In the genomic region with DNA sequence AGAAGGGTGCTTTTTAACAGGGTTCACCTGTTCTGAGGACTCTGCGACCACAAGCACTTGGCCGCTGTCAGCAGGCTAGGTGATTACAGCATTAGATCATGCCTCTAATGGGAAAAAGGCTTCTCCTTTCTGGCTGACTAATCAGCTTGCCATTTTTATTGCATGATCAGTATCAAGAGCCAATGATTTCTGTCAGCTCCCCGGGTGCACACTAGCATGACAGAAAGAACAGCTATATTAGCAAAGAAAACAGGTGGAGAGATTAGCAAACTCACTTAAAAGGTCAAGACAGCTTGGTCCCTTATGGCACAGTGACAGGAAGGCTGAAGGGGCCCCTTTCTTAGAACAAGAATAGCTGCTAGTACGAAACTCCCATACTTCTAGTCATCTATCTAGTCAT, we compare ENCODE assay signal across 8 cellular contexts.
A peak's percentile ranks its signal among the peaks of the same experiment; 100 is the strongest.
DNase-seq lines count a peak whose midpoint lies in the region; ATAC-seq, FAIRE-seq and TF ChIP-seq lines count a peak whose summit lies in the region.

No MANE protein-coding gene starts in this region.

- DNase-seq in EL (peak; percentile 88), amniotic epithelial cell (ENCODE audit: low read depth) (peak; percentile 87), small intestine (peak; percentile 61), BE2C (no peak)
- DNase-seq in effector memory CD4-positive, alpha-beta T cell = no peak
- DNase-seq in activated effector memory CD4-positive, alpha-beta T cell treated with anti-CD3 and anti-CD28 coated beads, Interleukin-2, amount 50 U/mL, for 16 hours = no peak

- no peaks in the 10 kb centered on the region for H3K36me3 ChIP-seq in small intestine (ENCODE audit: control insufficient read depth in 2 of 2, insufficient read depth in 2 of 2, low read length in 2 of 2)
- H3K36me3 ChIP-seq in effector memory CD4-positive, alpha-beta T cell (ENCODE audit: control insufficient read depth, insufficient read depth, low read length) = no peaks in the 10 kb centered on the region
- no peaks in the 10 kb centered on the region for H3K36me3 ChIP-seq in BE2C

- H3K27me3 ChIP-seq in small intestine (ENCODE audit: control insufficient read depth in 2 of 2, insufficient read depth in 2 of 2, low read length in 2 of 2) (no peaks in the 10 kb centered on the region), BE2C (peaks cover 8% of the 10 kb centered on the region; the same call in 1 of the 2 replicates)
- H3K27me3 ChIP-seq in effector memory CD4-positive, alpha-beta T cell (replicated peaks; ENCODE audit: control insufficient read depth, insufficient read depth, low read length, poor library complexity, severe bottlenecking) = no peaks in the 10 kb centered on the region

- no peak for FAIRE-seq in small intestine (lab: Jason Lieb, UNC)

- H3K4me1 ChIP-seq in small intestine (ENCODE audit: control insufficient read depth in 2 of 2, insufficient read depth in 1 of 2, low read depth in 1 of 2, low read length in 1 of 2) (peaks cover 0 to 3% of the 10 kb centered on the region in 2 donors), BE2C (peaks cover 3% of the 10 kb centered on the region; the same call in 1 of the 2 replicates)
- H3K4me1 ChIP-seq in effector memory CD4-positive, alpha-beta T cell (ENCODE audit: control insufficient read depth, insufficient read depth, low read length, poor library complexity, severe bottlenecking) = peaks cover 7% of the 10 kb centered on the region

- peak; percentile 61 for ATAC-seq in GM19397 (IDR thresholded peaks at IDR 0.05; ENCODE audit: unreplicated experiment)
- ATAC-seq in HG03439 (IDR thresholded peaks at IDR 0.05; ENCODE audit: unreplicated experiment) = peak; percentile 56

- no peak overlapping the region for H3K4me3 ChIP-seq in small intestine (ENCODE audit: low read depth in 1 of 2, low read length in 2 of 2)
- no peak overlapping the region for H3K4me3 ChIP-seq in effector memory CD4-positive, alpha-beta T cell (ENCODE audit: insufficient read depth, low read depth, low read length, poor library complexity, severe bottlenecking)
- H3K4me3 ChIP-seq in BE2C (ENCODE audit: low read depth, low read length) = no peak overlapping the region

- no peaks in the 10 kb centered on the region for H3K9me3 ChIP-seq in small intestine (ENCODE audit: control insufficient read depth, low read depth)
- H3K9me3 ChIP-seq in effector memory CD4-positive, alpha-beta T cell (ENCODE audit: control insufficient read depth, low read length) = no peaks in the 10 kb centered on the region
- no peaks in the 10 kb centered on the region for H3K9me3 ChIP-seq in BE2C

- TF ChIP-seq CTCF in BE2C (IDR thresholded peaks at IDR 0.05; ENCODE audit: low read depth, low read length) = no peak

- no peak overlapping the region for H3K27ac ChIP-seq in small intestine (ENCODE audit: low read depth in 1 of 2, low read length in 1 of 2)
- H3K27ac ChIP-seq in effector memory CD4-positive, alpha-beta T cell (ENCODE audit: insufficient read depth, low read length, poor library complexity, severe bottlenecking) = no peak overlapping the region

- WGBS in small intestine, 3 donors = 9 to 37% (median 24%) methylated on average over 4 of the region's 4 CpGs

Comparison
In these comparisons a context has a peak if more than half of its experiments do, and no peak if none do; other contexts are left out.
1. DNase-seq: peak in EL (single experiment), amniotic epithelial cell (single experiment) and small intestine (single experiment); none in effector memory CD4-positive, alpha-beta T cell (0 of 3), activated effector memory CD4-positive, alpha-beta T cell treated with anti-CD3 and anti-CD28 coated beads, Interleukin-2, amount 50 U/mL, for 16 hours (single experiment) and BE2C (single experiment).